In genomic region chr11:61334434-61335354, GRCh38 we compare ENCODE assay signal across 1 cellular context.
TF ChIP-seq lines count a peak whose summit lies in the region.

No MANE protein-coding gene starts in this region.

TF ChIP-seq in HepG2, 621 proteins besides CTCF, POLR2A, EP300 and RAD21 (continued from another document and continues in another):
- TF ChIP-seq ZBTB33 (CRISPR knock-in tag; IDR thresholded peaks at IDR 0.05) (no peak; the same call in 1 of the 2 replicates), JDP2 (CRISPR knock-in tag; IDR thresholded peaks at IDR 0.05; ENCODE audit: borderline replicate concordance) (no peak; the same call in 1 of the 2 replicates), ZBTB26 (CRISPR knock-in tag; IDR thresholded peaks at IDR 0.05; ENCODE audit: borderline replicate concordance) (no peak; the same call in 1 of the 2 replicates), PATZ1 (CRISPR knock-in tag; IDR thresholded peaks at IDR 0.05) (0 out of 2 replicates have a peak, but pooled peaks have one; percentile 14), ZNF160 (CRISPR knock-in tag; IDR thresholded peaks at IDR 0.05) (peak; percentile 24; the same call in 1 of the 2 replicates), JARID2 (CRISPR knock-in tag; IDR thresholded peaks at IDR 0.05; ENCODE audit: insufficient replicate concordance) (no peak), ZNF768 (CRISPR knock-in tag; IDR thresholded peaks at IDR 0.05) (peak; percentile 54; the same call in 1 of the 2 replicates), FOXA1 (IDR thresholded peaks at IDR 0.05) (no peak), FOXA1 (CRISPR knock-in tag; IDR thresholded peaks at IDR 0.05) (0 out of 2 replicates have a peak, but pooled peaks have one; percentile 3), ZNF24 (IDR thresholded peaks at IDR 0.05) (no peak), TSC22D2 (CRISPR knock-in tag; IDR thresholded peaks at IDR 0.05; ENCODE audit: borderline replicate concordance) (no peak), ZNF296 (CRISPR knock-in tag; conservative IDR thresholded peaks at IDR 0.05) (no peak), SMARCE1 (IDR thresholded peaks at IDR 0.05; ENCODE audit: borderline replicate concordance) (no peak), MIXL1 (CRISPR knock-in tag; IDR thresholded peaks at IDR 0.05) (peak; percentile 89), ZMYM2 (CRISPR knock-in tag; IDR thresholded peaks at IDR 0.05) (0 out of 2 replicates have a peak, but pooled peaks have one; percentile 8), IRF2 (CRISPR knock-in tag; IDR thresholded peaks at IDR 0.05) (no peak; the same call in 1 of the 2 replicates), POLR2AphosphoS5 (IDR thresholded peaks at IDR 0.05; ENCODE audit: low read depth, low read length) (peak; percentile 94), ZBTB3 (CRISPR knock-in tag; IDR thresholded peaks at IDR 0.05; ENCODE audit: borderline replicate concordance, low read depth) (no peak), TOPORS (CRISPR knock-in tag; IDR thresholded peaks at IDR 0.05) (no peak; the same call in 1 of the 2 replicates), RFX5 (IDR thresholded peaks at IDR 0.05; ENCODE audit: low read depth, low read length) (no peak), NFRKB (IDR thresholded peaks at IDR 0.05) (no peak), ZNF609 (CRISPR knock-in tag; IDR thresholded peaks at IDR 0.05; ENCODE audit: borderline replicate concordance) (no peak), MEIS2 (CRISPR knock-in tag; IDR thresholded peaks at IDR 0.05) (no peak; the same call in 1 of the 2 replicates), MAFK (conservative IDR thresholded peaks at IDR 0.05 in 1 of 2, IDR thresholded peaks at IDR 0.05 in 1 of 2; ENCODE audit: low read length in 2 of 2) (no peak), ONECUT2 (CRISPR knock-in tag; IDR thresholded peaks at IDR 0.05) (no peak), UBTF (CRISPR knock-in tag; IDR thresholded peaks at IDR 0.05) (peak; percentile 72), CENPX (CRISPR knock-in tag; IDR thresholded peaks at IDR 0.05) (no peak), THRA (CRISPR knock-in tag; IDR thresholded peaks at IDR 0.05; ENCODE audit: borderline replicate concordance) (peak; percentile 42; the same call in 1 of the 2 replicates), KDM5B (CRISPR knock-in tag; IDR thresholded peaks at IDR 0.05; ENCODE audit: borderline replicate concordance) (no peak; the same call in 1 of the 2 replicates), ZBTB20 (CRISPR knock-in tag; IDR thresholded peaks at IDR 0.05; ENCODE audit: borderline replicate concordance, low read depth) (peak; percentile 42; the same call in 1 of the 2 replicates), PRDM4 (CRISPR knock-in tag; IDR thresholded peaks at IDR 0.05; ENCODE audit: borderline replicate concordance) (no peak), POGK (CRISPR knock-in tag; conservative IDR thresholded peaks at IDR 0.05) (0 out of 2 replicates have a peak, but pooled peaks have one; percentile 36)
